In genomic region chr1:71031426-71031825, GRCh38 we compare ENCODE assay signal across 26 cellular contexts. TPM values are rescaled to one million over a fixed set of nuclear protein-coding genes. Genes with fewer than 3 reads are reported as not detected.
DNase-seq lines count a peak whose midpoint lies in the region; ATAC-seq, FAIRE-seq and TF ChIP-seq lines count a peak whose summit lies in the region.
"Had no signal": no experiment of that assay in that cellular context is flagged by ENCODE, and none has a peak within 500 bp of the region (broad histone marks: within the 10 kb centered on the region; RNA-seq: fewer than 3 reads in every experiment).

No MANE protein-coding gene starts in this region.

- CTCF ChIA-PET in BJ (lab: Yijun Ruan, JAX) = interaction anchor here (0.8 kb wide), 1 partner anchor 17 kb away, joined by 3 read pairs; no protein-coding TSS in a partner anchor

- H3K9me3 ChIP-seq in thoracic aorta = no peaks in the 10 kb centered on the region
- H3K9me3 ChIP-seq: left lung, pancreas, vagina had no signal

- H3K27ac ChIP-seq in thoracic aorta = peak overlapping the region; percentile 30 to 71
- H3K27ac ChIP-seq: left lung, pancreas, vagina had no signal

- H3K27ac Mint-ChIP-seq in activated T-helper 17 cell treated with anti-CD3 and anti-CD28 coated beads, Interleukin-2, amount 50 U/mL, for 72 hours = no peak overlapping the region
- H3K27ac Mint-ChIP-seq: activated CD4-positive, alpha-beta memory T cell treated with anti-CD3 and anti-CD28 coated beads for 36 hours; CD14-positive monocyte had no signal

- H3K4me1 Mint-ChIP-seq in activated T-helper 17 cell treated with anti-CD3 and anti-CD28 coated beads, Interleukin-2, amount 50 U/mL, for 72 hours = no peaks in the 10 kb centered on the region
- H3K4me1 Mint-ChIP-seq: neural crest cell had no signal

- no peak overlapping the region for H3K4me3 ChIP-seq in BJ (ENCODE audit: low read depth, low read length)
- no peak overlapping the region for H3K4me3 ChIP-seq in thoracic aorta
- H3K4me3 ChIP-seq: left lung, pancreas, vagina had no signal

- no peak for FAIRE-seq in urothelium cell line (lab: Jason Lieb, UNC)
- FAIRE-seq: bronchial epithelial cell, HTR-8/SVneo, pancreas had no signal

- no peak for ATAC-seq in thoracic aorta (ENCODE audit: insufficient number of reproducible peaks, low FRiP score, low read depth)
- no peak for ATAC-seq in omental fat pad (ENCODE audit: low FRiP score)
- ATAC-seq in activated T-helper 17 cell treated with anti-CD3 and anti-CD28 coated beads, Interleukin-2, amount 50 U/mL, for 72 hours (replicated peaks) = no peak
- ATAC-seq: left lung, pancreas had no signal

- DNase-seq in BJ (ENCODE audit: low read depth) (peak; percentile 36), M059J (ENCODE audit: low read depth) (peak; percentile 50), astrocyte of the hippocampus (ENCODE audit: low read depth, low spot score) (peak; percentile 33), thoracic aorta (ENCODE audit: low spot score) (no peak), omental fat pad (ENCODE audit: low spot score) (no peak), urothelium cell line (ENCODE audit: low spot score) (no peak), NCI-H146 (lab: John Stamatoyannopoulos, UW) (no peak)
- DNase-seq: activated CD4-positive, alpha-beta memory T cell treated with anti-CD3 and anti-CD28 coated beads for 36 hours; activated CD4-positive, alpha-beta T cell treated with anti-CD3 and anti-CD28 coated beads for 1 hour; activated naive CD4-positive, alpha-beta T cell treated with Interleukin-2 at 50 U/mL for 16 hours; GDM1; KBM-7; left lung; mesendoderm; NCI-H1105 treated with DMSO at 0.1 percent for 48 hours; NCI-H2029; NCI-H524 treated with DMSO at 0.1 percent for 48 hours; pancreas; stimulated activated naive CD4-positive, alpha-beta T cell treated with Interleukin-2 at 50 U/mL for 16 hours had no signal

- TF ChIP-seq CTCF in BJ (IDR thresholded peaks at IDR 0.05; ENCODE audit: insufficient read depth, low read depth, low read length) = no peak
- no peak for TF ChIP-seq CTCF in thoracic aorta (IDR thresholded peaks at IDR 0.05)
- TF ChIP-seq CTCF in omental fat pad (IDR thresholded peaks at IDR 0.05) = no peak

- H3K4me3 Mint-ChIP-seq in activated T-helper 17 cell treated with anti-CD3 and anti-CD28 coated beads, Interleukin-2, amount 50 U/mL, for 72 hours = no peak overlapping the region
- H3K4me3 Mint-ChIP-seq: activated CD4-positive, alpha-beta memory T cell treated with anti-CD3 and anti-CD28 coated beads for 36 hours; CD14-positive monocyte; neural crest cell had no signal

- H3K36me3 ChIP-seq in BJ (ENCODE audit: control insufficient read depth, insufficient read depth, low read length) (no peaks in the 10 kb centered on the region), thoracic aorta (no peaks in the 10 kb centered on the region)
- H3K36me3 ChIP-seq: left lung, pancreas, vagina had no signal

- H3K4me1 ChIP-seq in thoracic aorta (ENCODE audit: control insufficient read depth in 1 of 2, low read depth in 2 of 2) = peaks cover 20 to 49% of the 10 kb centered on the region in 2 donors
- H3K4me1 ChIP-seq: left lung, pancreas, vagina had no signal

- no peaks in the 10 kb centered on the region for H3K9me3 Mint-ChIP-seq in activated T-helper 17 cell treated with anti-CD3 and anti-CD28 coated beads, Interleukin-2, amount 50 U/mL, for 72 hours
- H3K9me3 Mint-ChIP-seq: activated CD4-positive, alpha-beta memory T cell treated with anti-CD3 and anti-CD28 coated beads for 36 hours; CD14-positive monocyte; neural crest cell had no signal

- H3K27me3 ChIP-seq in BJ (ENCODE audit: control insufficient read depth, insufficient read depth, low read length) (no peaks in the 10 kb centered on the region), thoracic aorta (replicated peaks; ENCODE audit: insufficient read depth) (no peaks in the 10 kb centered on the region)
- H3K27me3 ChIP-seq: left lung, pancreas, vagina had no signal

- POLR2A ChIA-PET in BJ (lab: Charles Lee) = no interaction called here

- H3K36me3 Mint-ChIP-seq in activated T-helper 17 cell treated with anti-CD3 and anti-CD28 coated beads, Interleukin-2, amount 50 U/mL, for 72 hours (ENCODE audit: low read depth) = no peaks in the 10 kb centered on the region
- H3K36me3 Mint-ChIP-seq: activated CD4-positive, alpha-beta memory T cell treated with anti-CD3 and anti-CD28 coated beads for 36 hours; CD14-positive monocyte had no signal

- H3K27me3 Mint-ChIP-seq in activated T-helper 17 cell treated with anti-CD3 and anti-CD28 coated beads, Interleukin-2, amount 50 U/mL, for 72 hours = peaks cover 31% of the 10 kb centered on the region

RNA-seq across cellular contexts. Expression of gene PTGER3, which starts 16.2 kb away (rescaled TPM):
- 0.60 TPM in 2 replicates for polyA plus RNA-seq in BJ (2011; rRNA removed)
- polyA minus RNA-seq in BJ (2011; rRNA and poly(A)+ RNA removed) = 0.66 and 0.67 TPM in 2 replicates
- total RNA-seq in M059J (2014; rRNA removed; shearing (Covaris generic)) = 8.2 and 8.4 TPM in 2 replicates
- total RNA-seq in thoracic aorta (10 to 100 TPM; 45.2 to 61.7 TPM), omental fat pad (100 to 1,000 TPM in 3 of 4 donors, 10 to 100 TPM in 1; 27.0 to 343 (median 174) TPM)
- not detected for total RNA-seq in activated T-helper 17 cell treated with anti-CD3 and anti-CD28 coated beads, Interleukin-2, amount 50 U/mL, for 72 hours
- total RNA-seq: activated CD4-positive, alpha-beta memory T cell treated with anti-CD3 and anti-CD28 coated beads for 36 hours; MCF 10A; neural crest cell had no signal

RNA-seq across cellular contexts. Expression of gene ZRANB2, which starts 49.4 kb away (rescaled TPM):
- 35.4 and 60.1 TPM in 2 replicates for polyA plus RNA-seq in BJ (2011; rRNA removed)
- 13.3 and 13.6 TPM in 2 replicates for polyA minus RNA-seq in BJ (2011; rRNA and poly(A)+ RNA removed)
- 17.2 and 29.2 TPM in 2 replicates for total RNA-seq in M059J (2014; rRNA removed; shearing (Covaris generic))
- 100 to 1,000 TPM; 116 to 133 TPM for total RNA-seq in thoracic aorta
- 10 to 100 TPM; 50.3 to 86.2 (median 62.5) TPM for total RNA-seq in omental fat pad
- total RNA-seq in activated T-helper 17 cell treated with anti-CD3 and anti-CD28 coated beads, Interleukin-2, amount 50 U/mL, for 72 hours = 10 to 100 TPM; 88.5 to 98.7 TPM

Comparison
In these comparisons a context has a peak if more than half of its experiments do, and no peak if none do; other contexts are left out.
1. DNase-seq: peak in BJ (single experiment), M059J (single experiment) and astrocyte of the hippocampus (single experiment); none in thoracic aorta (single experiment), omental fat pad (single experiment), urothelium cell line (single experiment) and NCI-H146 (single experiment).